26 cellular contexts compared by ENCODE assay signal in the genomic region with DNA sequence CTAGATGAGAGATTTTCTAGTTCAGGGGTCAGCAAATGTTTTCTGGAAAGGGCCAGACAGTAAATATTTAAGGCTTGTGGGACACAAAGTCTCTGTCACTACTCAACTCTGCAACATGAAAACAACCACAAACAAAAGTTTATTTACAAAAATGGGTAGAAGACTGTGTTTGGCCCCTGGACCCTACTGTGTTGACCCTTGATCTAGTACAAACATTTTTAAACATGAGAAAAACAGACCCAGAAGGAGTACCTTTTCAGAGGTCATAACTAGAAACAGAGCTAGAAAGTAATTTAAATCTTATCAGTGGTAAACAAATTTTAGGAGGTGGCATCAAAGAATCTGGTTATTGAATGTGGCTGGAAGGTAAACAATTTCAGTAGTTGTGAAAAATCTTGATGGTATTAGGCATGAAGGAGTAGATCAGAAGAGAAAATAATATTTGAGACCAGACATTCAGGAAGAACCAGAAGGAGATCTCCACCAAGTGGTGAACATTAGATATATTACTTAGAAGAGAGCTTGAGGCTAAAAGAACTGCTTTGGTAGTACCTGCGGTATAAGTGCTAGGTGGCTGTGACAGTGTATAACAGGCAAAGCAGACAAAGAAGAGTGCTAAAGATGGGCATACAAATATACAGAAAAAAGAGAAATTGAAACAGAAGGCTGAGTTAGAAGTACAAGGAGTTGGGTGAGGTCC.
DNase-seq lines count a peak whose midpoint lies in the region; ATAC-seq and TF ChIP-seq lines count a peak whose summit lies in the region.
"Had no signal": no experiment of that assay in that cellular context is flagged by ENCODE, and none has a peak within 500 bp of the region (broad histone marks: within the 10 kb centered on the region; RNA-seq: fewer than 3 reads in every experiment).

No MANE protein-coding gene starts in this region.

- H3K9me3 Mint-ChIP-seq in activated T-cell treated with anti-CD3 and anti-CD28 coated beads, Interleukin-2, amount 50 U/mL, for 72 hours = peaks cover 0 to 2% of the 10 kb centered on the region in 2 donors
- peaks cover 4% of the 10 kb centered on the region for H3K9me3 Mint-ChIP-seq in activated T-cell treated with anti-CD3 and anti-CD28 coated beads, Interleukin-2, amount 50 U/mL, for 24 hours
- H3K9me3 Mint-ChIP-seq: activated naive CD8-positive, alpha-beta T cell treated with anti-CD3 and anti-CD28 coated beads for 36 hours; effector memory CD8-positive, alpha-beta T cell had no signal

- no peak overlapping the region for H2AFZ ChIP-seq in Loucy (ENCODE audit: low read length)

- no peaks in the 10 kb centered on the region for H3K9me2 ChIP-seq in Loucy (replicated peaks; ENCODE audit: low read depth, low read length)

- no peak overlapping the region for H3K4me3 Mint-ChIP-seq in activated T-cell treated with anti-CD3 and anti-CD28 coated beads, Interleukin-2, amount 50 U/mL, for 72 hours
- no peak overlapping the region for H3K4me3 Mint-ChIP-seq in activated T-cell treated with anti-CD3 and anti-CD28 coated beads, Interleukin-2, amount 50 U/mL, for 24 hours
- H3K4me3 Mint-ChIP-seq: activated naive CD8-positive, alpha-beta T cell treated with anti-CD3 and anti-CD28 coated beads for 36 hours; effector memory CD8-positive, alpha-beta T cell; memory B cell had no signal

- peak; percentile 27; the same call in 1 of the 2 replicates for TF ChIP-seq CTCF in Loucy (conservative IDR thresholded peaks at IDR 0.05; ENCODE audit: low read length)
- TF ChIP-seq CTCF in foreskin keratinocyte (conservative IDR thresholded peaks at IDR 0.05) = peak; percentile 18

- peaks cover 6% of the 10 kb centered on the region for H3K4me1 Mint-ChIP-seq in activated T-cell treated with anti-CD3 and anti-CD28 coated beads, Interleukin-2, amount 50 U/mL, for 72 hours (ENCODE audit: low read depth)
- peaks cover 13% of the 10 kb centered on the region for H3K4me1 Mint-ChIP-seq in activated T-cell treated with anti-CD3 and anti-CD28 coated beads, Interleukin-2, amount 50 U/mL, for 24 hours (ENCODE audit: low read depth)

- no peak overlapping the region for H3K4me3 ChIP-seq in Loucy (ENCODE audit: low read length, poor library complexity, severe bottlenecking)
- H3K4me3 ChIP-seq: heart right ventricle, prostate gland, vagina had no signal

- H3K27me3 ChIP-seq in Loucy (ENCODE audit: insufficient read depth, low read length, poor library complexity, severe bottlenecking) (no peaks in the 10 kb centered on the region), foreskin keratinocyte (no peaks in the 10 kb centered on the region)
- H3K27me3 ChIP-seq: BE2C, heart right ventricle, vagina had no signal

- H3K27me3 Mint-ChIP-seq in activated T-cell treated with anti-CD3 and anti-CD28 coated beads, Interleukin-2, amount 50 U/mL, for 72 hours (ENCODE audit: low read depth) = no peaks in the 10 kb centered on the region
- no peaks in the 10 kb centered on the region for H3K27me3 Mint-ChIP-seq in activated T-cell treated with anti-CD3 and anti-CD28 coated beads, Interleukin-2, amount 50 U/mL, for 24 hours
- H3K27me3 Mint-ChIP-seq: activated naive CD8-positive, alpha-beta T cell treated with anti-CD3 and anti-CD28 coated beads for 36 hours; effector memory CD8-positive, alpha-beta T cell; memory B cell had no signal

- H3F3A ChIP-seq in Loucy (ENCODE audit: low read depth) = no peaks in the 10 kb centered on the region

- no peak overlapping the region for H3K27ac ChIP-seq in foreskin keratinocyte
- H3K27ac ChIP-seq: heart right ventricle, HL-60, prostate gland, vagina had no signal

- H3K4me1 ChIP-seq in Loucy (ENCODE audit: insufficient read depth, low read length, poor library complexity, severe bottlenecking) (no peaks in the 10 kb centered on the region), foreskin keratinocyte (no peaks in the 10 kb centered on the region)
- H3K4me1 ChIP-seq: heart right ventricle, prostate gland, vagina had no signal

- no peak for ATAC-seq in activated T-cell treated with anti-CD3 and anti-CD28 coated beads, Interleukin-2, amount 50 U/mL, for 72 hours (replicated peaks in 1 of 2)
- ATAC-seq in foreskin keratinocyte (peak; percentile 25), GM18505 (IDR thresholded peaks at IDR 0.05; ENCODE audit: unreplicated experiment) (no peak)
- ATAC-seq: effector memory CD8-positive, alpha-beta T cell; heart right ventricle had no signal

- H4K20me1 ChIP-seq in Loucy (ENCODE audit: insufficient read depth, low read length, poor library complexity, severe bottlenecking) = no peaks in the 10 kb centered on the region

- peak overlapping the region; percentile 38 for H3K27ac Mint-ChIP-seq in activated T-cell treated with anti-CD3 and anti-CD28 coated beads, Interleukin-2, amount 50 U/mL, for 72 hours
- no peak overlapping the region for H3K27ac Mint-ChIP-seq in activated T-cell treated with anti-CD3 and anti-CD28 coated beads, Interleukin-2, amount 50 U/mL, for 24 hours
- H3K27ac Mint-ChIP-seq: activated naive CD8-positive, alpha-beta T cell treated with anti-CD3 and anti-CD28 coated beads for 36 hours; effector memory CD8-positive, alpha-beta T cell; memory B cell had no signal

- no peak overlapping the region for H3K9ac ChIP-seq in Loucy (ENCODE audit: low read depth, low read length, poor library complexity, severe bottlenecking)

- H3K4me2 ChIP-seq in Loucy (ENCODE audit: low read depth, low read length, poor library complexity, severe bottlenecking) = no peak overlapping the region

- DNase-seq in activated T-cell treated with anti-CD3 and anti-CD28 coated beads, Interleukin-2, amount 50 U/mL, for 72 hours = no peak
- DNase-seq in activated T-cell treated with anti-CD3 and anti-CD28 coated beads, Interleukin-2, amount 50 U/mL, for 24 hours = no peak
- DNase-seq in foreskin keratinocyte (no peak), OCI-M2 (lab: John Stamatoyannopoulos, UW; ENCODE audit: unreplicated experiment) (no peak), NCI-H82 treated with DMSO at 0.1 percent for 48 hours (lab: John Stamatoyannopoulos, UW; ENCODE audit: unreplicated experiment) (no peak), A172 (ENCODE audit: low spot score) (no peak)
- DNase-seq: ACHN; activated CD4-positive, alpha-beta T cell treated with anti-CD3 and anti-CD28 coated beads for 4 hours; activated effector memory CD4-positive, alpha-beta T cell treated with anti-CD3 and anti-CD28 coated beads, Interleukin-2, amount 50 U/mL, for 16 hours; activated naive CD8-positive, alpha-beta T cell treated with anti-CD3 and anti-CD28 coated beads for 36 hours; activated T-cell treated with anti-CD3 and anti-CD28 coated beads for 4 hours; aorta; BE2C; cortex of kidney; DMS53; effector memory CD8-positive, alpha-beta T cell; heart right ventricle; NCI-H1105; NCI-H1930; stimulated activated naive CD4-positive, alpha-beta T cell had no signal

- no peaks in the 10 kb centered on the region; the same call in 1 of the 2 replicates for H3K79me2 ChIP-seq in Loucy (ENCODE audit: insufficient read depth, low read length)

- peaks cover 8 to 9% of the 10 kb centered on the region in 2 donors for H3K36me3 Mint-ChIP-seq in activated T-cell treated with anti-CD3 and anti-CD28 coated beads, Interleukin-2, amount 50 U/mL, for 72 hours (ENCODE audit: insufficient read depth in 2 of 2)
- peaks cover 51% of the 10 kb centered on the region for H3K36me3 Mint-ChIP-seq in activated T-cell treated with anti-CD3 and anti-CD28 coated beads, Interleukin-2, amount 50 U/mL, for 24 hours (ENCODE audit: low read depth)

- H3K36me3 ChIP-seq in Loucy (ENCODE audit: insufficient read depth, low read length) = peaks cover 63% of the 10 kb centered on the region; the same call in 1 of the 2 replicates
- H3K36me3 ChIP-seq: prostate gland had no signal

- no peaks in the 10 kb centered on the region; the same call in 1 of the 2 replicates for H3K9me3 ChIP-seq in Loucy (ENCODE audit: insufficient read depth, low read depth, low read length)
- H3K9me3 ChIP-seq: BE2C, prostate gland, vagina had no signal

- no peak for TF ChIP-seq POLR2A in GM18505 (IDR thresholded peaks at IDR 0.05; ENCODE audit: borderline replicate concordance, extremely low read depth, insufficient read depth, insufficient read length)
